Comparison of ENCODE assay signal across 8 cellular contexts in genomic region chr22:39808087-39808486, GRCh38.
DNase-seq lines count a peak whose midpoint lies in the region; ATAC-seq, FAIRE-seq and TF ChIP-seq lines count a peak whose summit lies in the region.

No MANE protein-coding gene starts in this region.

- DNase-seq in Daoy (ENCODE audit: low read depth) (peak; percentile 23), M059J (ENCODE audit: low read depth) (peak; percentile 17), astrocyte (ENCODE audit: low read depth) (no peak), osteocyte (ENCODE audit: extremely low spot score, unreplicated experiment) (no peak), pons (ENCODE audit: low spot score) (no peak), DMS79 (lab: John Stamatoyannopoulos, UW) (no peak)

- H3K4me1 Mint-ChIP-seq in astrocyte (ENCODE audit: low read depth, unreplicated experiment), result peaks cover 4% of the 10 kb centered on the region
- H3K4me1 Mint-ChIP-seq in osteocyte (ENCODE audit: unreplicated experiment), result no peaks in the 10 kb centered on the region

- H3K36me3 Mint-ChIP-seq in astrocyte (ENCODE audit: low read depth, unreplicated experiment), result no peaks in the 10 kb centered on the region
- H3K36me3 Mint-ChIP-seq in osteocyte (ENCODE audit: unreplicated experiment), result no peaks in the 10 kb centered on the region

- peaks cover 24% of the 10 kb centered on the region for H3K27me3 ChIP-seq in astrocyte (ENCODE audit: insufficient read depth, low read length)

- no peak for ATAC-seq in GM21576 (IDR thresholded peaks at IDR 0.05; ENCODE audit: unreplicated experiment)
- no peak for ATAC-seq in HG03045 (IDR thresholded peaks at IDR 0.05; ENCODE audit: unreplicated experiment)

- no peaks in the 10 kb centered on the region for H4K20me1 ChIP-seq in astrocyte (ENCODE audit: insufficient read depth, low read length)

- peaks cover 3% of the 10 kb centered on the region for H3K9me3 Mint-ChIP-seq in astrocyte (ENCODE audit: unreplicated experiment)
- no peaks in the 10 kb centered on the region for H3K9me3 Mint-ChIP-seq in osteocyte (ENCODE audit: unreplicated experiment)

- TF ChIP-seq CTCF in astrocyte (IDR thresholded peaks at IDR 0.05; ENCODE audit: insufficient read depth, low read depth, low read length), result peak; percentile 9
- TF ChIP-seq CTCF in osteocyte (IDR thresholded peaks at IDR 0.05), result peak; percentile 10

- H3K79me2 ChIP-seq in astrocyte (ENCODE audit: insufficient read depth, low read length), result no peaks in the 10 kb centered on the region

- H3K27me3 Mint-ChIP-seq in astrocyte (ENCODE audit: low read depth, unreplicated experiment) (peaks cover 6% of the 10 kb centered on the region), osteocyte (ENCODE audit: unreplicated experiment) (peaks cover 54% of the 10 kb centered on the region)

- H3K27ac ChIP-seq in astrocyte (ENCODE audit: low read depth, low read length), result no peak overlapping the region

- no peak overlapping the region for H3K4me2 ChIP-seq in astrocyte (ENCODE audit: low read length)

- H3K9me3 ChIP-seq in astrocyte (ENCODE audit: insufficient read depth, low read depth, low read length), result no peaks in the 10 kb centered on the region

- H3K4me3 Mint-ChIP-seq in astrocyte (ENCODE audit: unreplicated experiment) (no peak overlapping the region), osteocyte (ENCODE audit: unreplicated experiment) (no peak overlapping the region)

- H2AFZ ChIP-seq in astrocyte (ENCODE audit: low read depth, low read length), result no peak overlapping the region

- H3K4me1 ChIP-seq in astrocyte (ENCODE audit: insufficient read depth, low read length), result no peaks in the 10 kb centered on the region

- no peak overlapping the region for H3K4me3 ChIP-seq in astrocyte (ENCODE audit: insufficient read depth, low read depth, low read length)

- H3K36me3 ChIP-seq in astrocyte (ENCODE audit: insufficient read depth, low read length), result no peaks in the 10 kb centered on the region

- FAIRE-seq in astrocyte (lab: Jason Lieb, UNC), result no peak

- no peak overlapping the region for H3K9ac ChIP-seq in astrocyte (ENCODE audit: low read length)

- H3K27ac Mint-ChIP-seq in astrocyte (ENCODE audit: unreplicated experiment) (no peak overlapping the region), osteocyte (ENCODE audit: unreplicated experiment) (no peak overlapping the region)

Comparison
In these comparisons a context has a peak if more than half of its experiments do, and no peak if none do; other contexts are left out.
1. DNase-seq: peak in Daoy (single experiment) and M059J (single experiment); none in astrocyte (single experiment), osteocyte (single experiment), pons (single experiment) and DMS79 (single experiment).